8 cellular contexts compared by ENCODE assay signal in genomic region chr3:105822171-105823123, GRCh38. TPM values are rescaled to one million over a fixed set of nuclear protein-coding genes. Genes with fewer than 3 reads are reported as not detected.
DNase-seq lines count a peak whose midpoint lies in the region; ATAC-seq and TF ChIP-seq lines count a peak whose summit lies in the region.

No MANE protein-coding gene starts in this region.

- no peak for TF ChIP-seq CTCF in upper lobe of right lung (IDR thresholded peaks at IDR 0.05)
- TF ChIP-seq CTCF in ovary (IDR thresholded peaks at IDR 0.05): no peak

- H3K27me3 ChIP-seq in adipocyte (replicated peaks; ENCODE audit: control insufficient read depth, insufficient read depth, low read length) (no peaks in the 10 kb centered on the region), mesenchymal stem cell (ENCODE audit: control insufficient read depth in 1 of 2, insufficient read depth in 1 of 2, low read length in 2 of 2) (no peaks in the 10 kb centered on the region), upper lobe of right lung (no peaks in the 10 kb centered on the region), ovary (no peaks in the 10 kb centered on the region)

- ATAC-seq in upper lobe of right lung: no peak

- TF ChIP-seq EP300 in ovary (IDR thresholded peaks at IDR 0.05): no peak

- peaks cover 2% of the 10 kb centered on the region for H3K9me3 Mint-ChIP-seq in activated naive CD4-positive, alpha-beta T cell treated with anti-CD3 and anti-CD28 coated beads, Interleukin-2, amount 10 ng/mL, durations not matched to agents 7 days and 5 days

- no peak overlapping the region for H2BK120ac ChIP-seq in mesenchymal stem cell (ENCODE audit: low read depth, low read length)

- no peak overlapping the region for H2AFZ ChIP-seq in mesenchymal stem cell (ENCODE audit: low read depth, low read length)

- peak overlapping the region in 1 of 2 experiments; percentile 92 for H2BK12ac ChIP-seq in mesenchymal stem cell (ENCODE audit: low read length in 2 of 2)

- peaks cover 60% of the 10 kb centered on the region for H3K36me3 Mint-ChIP-seq in activated naive CD4-positive, alpha-beta T cell treated with anti-CD3 and anti-CD28 coated beads, Interleukin-2, amount 10 ng/mL, durations not matched to agents 7 days and 5 days

- CTCF ChIA-PET in activated naive CD4-positive, alpha-beta T cell treated with anti-CD3 and anti-CD28 coated beads, Interleukin-2, amount 10 ng/mL, durations not matched to agents 7 days and 5 days (lab: Charles Lee): interaction anchor here (0.7 to 1.2 kb wide), 2 partner anchors 14 to 27 kb away, joined by 3 to 5 read pairs; no protein-coding TSS in a partner anchor

- H3K36me3 ChIP-seq in adipocyte (ENCODE audit: control insufficient read depth, insufficient read depth, low read length, severe bottlenecking): peaks cover 32% of the 10 kb centered on the region
- peaks cover 4 to 64% of the 10 kb centered on the region in 2 experiments for H3K36me3 ChIP-seq in mesenchymal stem cell (ENCODE audit: control insufficient read depth in 1 of 2, insufficient read depth in 2 of 2, low read depth in 1 of 2, low read length in 2 of 2)
- H3K36me3 ChIP-seq in upper lobe of right lung: no peaks in the 10 kb centered on the region
- H3K36me3 ChIP-seq in ovary: no peaks in the 10 kb centered on the region

- H4K91ac ChIP-seq in mesenchymal stem cell (ENCODE audit: low read length): no peak overlapping the region

- no peaks in the 10 kb centered on the region for H3K27me3 Mint-ChIP-seq in activated naive CD4-positive, alpha-beta T cell treated with anti-CD3 and anti-CD28 coated beads, Interleukin-2, amount 10 ng/mL, durations not matched to agents 7 days and 5 days

- no peak overlapping the region for H3K23ac ChIP-seq in mesenchymal stem cell (ENCODE audit: low read length in 2 of 2)

- no CpG with 5 or more reads among the region's 3 CpGs for WGBS in mesenchymal stem cell
- WGBS in ovary, 3 donors: 48 to 70% (median 52%) methylated on average over 3 of the region's 3 CpGs

- H3K79me1 ChIP-seq in mesenchymal stem cell (replicated peaks; ENCODE audit: low read length, poor library complexity, severe bottlenecking): peaks cover 12% of the 10 kb centered on the region

- H3K4ac ChIP-seq in mesenchymal stem cell (ENCODE audit: low read depth in 1 of 2, low read length in 2 of 2): no peak overlapping the region

- H3K27ac Mint-ChIP-seq in activated naive CD4-positive, alpha-beta T cell treated with anti-CD3 and anti-CD28 coated beads, Interleukin-2, amount 10 ng/mL, durations not matched to agents 7 days and 5 days: peak overlapping the region; percentile 29

- no peak for TF ChIP-seq POLR2A in ovary (IDR thresholded peaks at IDR 0.05)

- no peaks in the 10 kb centered on the region for H3K9me3 ChIP-seq in adipocyte (ENCODE audit: control insufficient read depth, low read length)
- no peaks in the 10 kb centered on the region for H3K9me3 ChIP-seq in mesenchymal stem cell (ENCODE audit: control insufficient read depth, low read length)
- no peaks in the 10 kb centered on the region for H3K9me3 ChIP-seq in upper lobe of right lung
- no peaks in the 10 kb centered on the region for H3K9me3 ChIP-seq in ovary

- no peak for DNase-seq in activated naive CD4-positive, alpha-beta T cell treated with anti-CD3 and anti-CD28 coated beads, Interleukin-2, amount 10 ng/mL, durations not matched to agents 7 days and 5 days
- DNase-seq in activated naive CD4-positive, alpha-beta T cell treated with Interleukin-2 at 50 U/mL for 16 hours: no peak
- DNase-seq in adipocyte (ENCODE audit: low read depth) (no peak), mesenchymal stem cell (peak; percentile 24), upper lobe of right lung (no peak), AML-193 (lab: John Stamatoyannopoulos, UW) (no peak), GF-D8 (lab: John Stamatoyannopoulos, UW) (no peak), ovary (no peak)

- H3K4me3 ChIP-seq in adipocyte (ENCODE audit: low read length) (peak overlapping the region; percentile 24), mesenchymal stem cell (ENCODE audit: insufficient read depth in 1 of 2, low read depth in 1 of 2, low read length in 2 of 2) (no peak overlapping the region), upper lobe of right lung (no peak overlapping the region), ovary (no peak overlapping the region)

- H2BK5ac ChIP-seq in mesenchymal stem cell (ENCODE audit: low read depth, low read length, poor library complexity, severe bottlenecking): no peak overlapping the region

- peaks cover 35% of the 10 kb centered on the region for H3K4me1 Mint-ChIP-seq in activated naive CD4-positive, alpha-beta T cell treated with anti-CD3 and anti-CD28 coated beads, Interleukin-2, amount 10 ng/mL, durations not matched to agents 7 days and 5 days

- no peak overlapping the region for H3K9ac ChIP-seq in adipocyte (ENCODE audit: low read length)
- H3K9ac ChIP-seq in mesenchymal stem cell (ENCODE audit: low read length): peak overlapping the region; percentile 68

- no peak overlapping the region for H3K18ac ChIP-seq in mesenchymal stem cell (ENCODE audit: low read depth in 1 of 2, low read length in 2 of 2)

- H3K14ac ChIP-seq in mesenchymal stem cell (ENCODE audit: low read length in 2 of 2): no peak overlapping the region

- H4K8ac ChIP-seq in mesenchymal stem cell (ENCODE audit: low read length): no peak overlapping the region

- H2AK5ac ChIP-seq in mesenchymal stem cell (ENCODE audit: low read length, severe bottlenecking): peak overlapping the region; percentile 77

- H3K27ac ChIP-seq in mesenchymal stem cell (ENCODE audit: low read length, poor library complexity, severe bottlenecking): no peak overlapping the region
- peak overlapping the region; percentile 33 for H3K27ac ChIP-seq in upper lobe of right lung
- peak overlapping the region in 1 of 2 donors; percentile 60 for H3K27ac ChIP-seq in ovary

- intact Hi-C loops in upper lobe of right lung (cut with DNase I): no loop called here
- intact Hi-C loops in ovary (cut with DNase I): no loop called here

- no peak overlapping the region for H2BK15ac ChIP-seq in mesenchymal stem cell (ENCODE audit: low read depth, poor library complexity, severe bottlenecking)

- H3K4me1 ChIP-seq in adipocyte (ENCODE audit: control insufficient read depth, insufficient read depth, low read length) (peaks cover 53% of the 10 kb centered on the region), mesenchymal stem cell (ENCODE audit: control insufficient read depth, insufficient read depth, low read depth, low read length) (peaks cover 3% of the 10 kb centered on the region), upper lobe of right lung (peaks cover 23% of the 10 kb centered on the region), ovary (ENCODE audit: insufficient read depth) (peaks cover 6% of the 10 kb centered on the region)

- H3K4me2 ChIP-seq in mesenchymal stem cell (ENCODE audit: low read length, poor library complexity, severe bottlenecking): no peak overlapping the region

- H3K4me3 Mint-ChIP-seq in activated naive CD4-positive, alpha-beta T cell treated with anti-CD3 and anti-CD28 coated beads, Interleukin-2, amount 10 ng/mL, durations not matched to agents 7 days and 5 days: no peak overlapping the region

RNA-seq across cellular contexts. Expression of gene CBLB, which starts 46.4 kb away (rescaled TPM):
- polyA plus RNA-seq in mesenchymal stem cell (2013, experiment 1 of 2): 19.3 TPM
- 16.9 TPM for polyA plus RNA-seq in mesenchymal stem cell (2013, experiment 2 of 2)
- total RNA-seq in upper lobe of right lung (41.5 TPM), ovary (100 to 1,000 TPM in 1 of 7 donors, 10 to 100 TPM in 6; 30.6 to 133 (median 40.5) TPM)
- polyA plus RNA-seq in ovary: 10 to 100 TPM; 14.8 to 51.8 TPM
